14 cellular contexts compared by ENCODE assay signal in the genomic region with DNA sequence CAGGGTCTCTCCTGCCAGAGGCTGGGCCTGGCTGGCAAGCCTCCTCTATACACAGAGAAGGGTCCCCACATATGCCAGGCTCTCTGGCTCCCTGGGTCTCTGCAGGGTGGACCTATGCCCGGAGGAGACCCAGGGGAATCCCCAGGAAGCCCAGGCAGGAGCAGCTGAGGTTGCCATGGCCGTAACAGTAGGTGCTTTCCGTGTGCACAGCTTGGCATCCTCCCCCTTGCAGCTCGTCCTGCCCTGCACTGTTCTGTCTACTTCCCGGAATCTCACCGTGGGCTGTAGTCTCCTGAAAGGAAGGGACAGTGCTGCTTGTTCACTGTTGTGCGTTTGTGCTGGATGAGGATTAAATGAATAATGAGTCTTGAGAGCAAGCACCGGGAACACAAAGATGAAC. TPM values are rescaled to one million over a fixed set of nuclear protein-coding genes. Genes with fewer than 3 reads are reported as not detected.
DNase-seq lines count a peak whose midpoint lies in the region; ATAC-seq, FAIRE-seq and TF ChIP-seq lines count a peak whose summit lies in the region.
"Had no signal": no experiment of that assay in that cellular context is flagged by ENCODE, and none has a peak within 500 bp of the region (broad histone marks: within the 10 kb centered on the region; RNA-seq: fewer than 3 reads in every experiment).

No MANE protein-coding gene starts in this region.

- CTCF ChIA-PET in OCI-LY7 (lab: Charles Lee; ENCODE audit: unreplicated experiment) = no interaction called here
- CTCF ChIA-PET in activated CD8-positive, alpha-beta T cell treated with anti-CD3 and anti-CD28 coated beads, Interleukin-2, amount 10 ng/mL, durations not matched to agents 7 days and 5 days (lab: Charles Lee) = no interaction called here

- H3K9me2 ChIP-seq in OCI-LY7 (ENCODE audit: insufficient read depth, low read length) = no peaks in the 10 kb centered on the region

- POLR2A ChIA-PET in OCI-LY7 (lab: Charles Lee) = interaction anchor here (0.6 kb wide), 1 partner anchor 204 kb away, joined by 6 read pairs; no protein-coding TSS in a partner anchor
- POLR2A ChIA-PET in activated CD8-positive, alpha-beta T cell treated with anti-CD3 and anti-CD28 coated beads, Interleukin-2, amount 10 ng/mL, durations not matched to agents 7 days and 5 days (lab: Charles Lee) = no interaction called here

- H3K9me3 Mint-ChIP-seq in endodermal cell = no peaks in the 10 kb centered on the region
- H3K9me3 Mint-ChIP-seq in activated CD8-positive, alpha-beta T cell treated with anti-CD3 and anti-CD28 coated beads, Interleukin-2, amount 10 ng/mL, durations not matched to agents 7 days and 5 days (ENCODE audit: insufficient read depth) = no peaks in the 10 kb centered on the region

- H3K27me3 Mint-ChIP-seq in endodermal cell (ENCODE audit: insufficient read depth) = peaks cover under 1% of the 10 kb centered on the region
- H3K27me3 Mint-ChIP-seq in activated CD8-positive, alpha-beta T cell treated with anti-CD3 and anti-CD28 coated beads, Interleukin-2, amount 10 ng/mL, durations not matched to agents 7 days and 5 days (ENCODE audit: low read depth) = peaks cover 11% of the 10 kb centered on the region
- H3K27me3 Mint-ChIP-seq: B cell had no signal

- peak overlapping the region; percentile 54 to 88 (median 72) for H3K4me2 ChIP-seq in BLaER1 treated with 17β-estradiol and CSF1 and Interleukin-3, amounts not matched to agents 10 nM and 100 nM
- H3K4me2 ChIP-seq in OCI-LY7 (ENCODE audit: low read length) = no peak overlapping the region

- WGBS in endodermal cell (ENCODE audit: insufficient coverage in 1 of 2, insufficient read length in 1 of 2), 2 experiments = 89% methylated on average over 4 to 8 of the region's 8 CpGs
- WGBS in small intestine, 3 donors = 48 to 62% (median 56%) methylated on average over 7 to 8 of the region's 8 CpGs

- H3K4me1 Mint-ChIP-seq in endodermal cell = peaks cover 4% of the 10 kb centered on the region
- peaks cover 25% of the 10 kb centered on the region for H3K4me1 Mint-ChIP-seq in activated CD8-positive, alpha-beta T cell treated with anti-CD3 and anti-CD28 coated beads, Interleukin-2, amount 10 ng/mL, durations not matched to agents 7 days and 5 days (ENCODE audit: low read depth)

- DNase-seq in OCI-LY7 (ENCODE audit: low spot score) (no peak), left ventricle myocardium superior (no peak), omental fat pad (ENCODE audit: low spot score) (no peak), endodermal cell (no peak), small intestine (no peak), head of caudate nucleus (no peak)
- no peak for DNase-seq in activated CD8-positive, alpha-beta T cell treated with anti-CD3 and anti-CD28 coated beads, Interleukin-2, amount 10 ng/mL, durations not matched to agents 7 days and 5 days
- DNase-seq: DMS79 treated with DMSO at 0.1 percent for 48 hours, NCI-H2107, testis, WERI-Rb-1 had no signal

- H2AFZ ChIP-seq in OCI-LY7 (ENCODE audit: low read length) = 0 out of 2 replicates have a peak overlapping the region, but pooled peaks have one; percentile 35

- no peaks in the 10 kb centered on the region for H4K20me1 ChIP-seq in BLaER1 treated with 17β-estradiol and CSF1 and Interleukin-3, amounts not matched to agents 10 nM and 100 nM
- H4K20me1 ChIP-seq in OCI-LY7 (ENCODE audit: insufficient read depth, low read length) = no peaks in the 10 kb centered on the region

- TF ChIP-seq CTCF in OCI-LY7 (conservative IDR thresholded peaks at IDR 0.05; ENCODE audit: low read length) (no peak), omental fat pad (IDR thresholded peaks at IDR 0.05) (no peak), endodermal cell (conservative IDR thresholded peaks at IDR 0.05) (no peak)

- peak; percentile 43 for ATAC-seq in left ventricle myocardium superior
- peak; percentile 41 for ATAC-seq in omental fat pad (ENCODE audit: low FRiP score)
- ATAC-seq in activated CD8-positive, alpha-beta T cell treated with anti-CD3 and anti-CD28 coated beads, Interleukin-2, amount 10 ng/mL, durations not matched to agents 7 days and 5 days = no peak

- BruUV-seq in OCI-LY7 (replicated peaks; lab: Mats Ljungman, UMichigan) = no TSS peak

- intact Hi-C loops in OCI-LY7 (cut with micrococcal nuclease; ENCODE audit: unreplicated experiment) (no loop called here), left ventricle myocardium superior (cut with micrococcal nuclease) (no loop called here), head of caudate nucleus (cut with DNase I) (no loop called here)

- H3K79me2 ChIP-seq in OCI-LY7 (ENCODE audit: insufficient read depth, low read depth, low read length) = no peaks in the 10 kb centered on the region

- no peak overlapping the region for H3K27ac Mint-ChIP-seq in endodermal cell
- no peak overlapping the region for H3K27ac Mint-ChIP-seq in activated CD8-positive, alpha-beta T cell treated with anti-CD3 and anti-CD28 coated beads, Interleukin-2, amount 10 ng/mL, durations not matched to agents 7 days and 5 days
- H3K27ac Mint-ChIP-seq: B cell had no signal

- H3K27me3 ChIP-seq in BLaER1 treated with 17β-estradiol and CSF1 and Interleukin-3, amounts not matched to agents 10 nM and 100 nM = no peaks in the 10 kb centered on the region
- H3K27me3 ChIP-seq in endodermal cell (ENCODE audit: control insufficient read depth, insufficient read depth, low read length, poor library complexity, severe bottlenecking) = no peaks in the 10 kb centered on the region
- H3K27me3 ChIP-seq in small intestine (ENCODE audit: control insufficient read depth in 2 of 2, insufficient read depth in 2 of 2, low read length in 2 of 2) = no peaks in the 10 kb centered on the region
- H3K27me3 ChIP-seq: testis had no signal

- peak overlapping the region in 5 of 11 experiments; percentile 3 to 44 (median 14); a peak in 4 of 22 replicates for H3K9ac ChIP-seq in BLaER1 treated with 17β-estradiol and CSF1 and Interleukin-3, amounts not matched to agents 10 nM and 100 nM
- no peak overlapping the region for H3K9ac ChIP-seq in endodermal cell (ENCODE audit: extremely low read depth, low read length, poor library complexity, severe bottlenecking)

- peaks cover 30 to 59% (median 44%) of the 10 kb centered on the region in 10 experiments for H3K4me1 ChIP-seq in BLaER1 treated with 17β-estradiol and CSF1 and Interleukin-3, amounts not matched to agents 10 nM and 100 nM
- peaks cover 9% of the 10 kb centered on the region for H3K4me1 ChIP-seq in OCI-LY7 (ENCODE audit: insufficient read depth, low read length, poor library complexity, severe bottlenecking)
- no peaks in the 10 kb centered on the region for H3K4me1 ChIP-seq in endodermal cell (ENCODE audit: control insufficient read depth, insufficient read depth, low read length)
- H3K4me1 ChIP-seq in small intestine (ENCODE audit: control insufficient read depth in 2 of 2, insufficient read depth in 1 of 2, low read depth in 1 of 2, low read length in 1 of 2) = peaks cover 7 to 10% of the 10 kb centered on the region in 2 donors

- H3K9me3 ChIP-seq in BLaER1 treated with 17β-estradiol and CSF1 and Interleukin-3, amounts not matched to agents 10 nM and 100 nM (replicated peaks in 1 of 11) = no peaks in the 10 kb centered on the region
- H3K9me3 ChIP-seq in OCI-LY7 (ENCODE audit: low read length) (no peaks in the 10 kb centered on the region), endodermal cell (ENCODE audit: control insufficient read depth, low read length) (no peaks in the 10 kb centered on the region), small intestine (ENCODE audit: control insufficient read depth, low read depth) (no peaks in the 10 kb centered on the region)
- H3K9me3 ChIP-seq: testis had no signal

- FAIRE-seq in small intestine (lab: Jason Lieb, UNC) = no peak

- no peak overlapping the region for H3K4me3 Mint-ChIP-seq in endodermal cell
- no peak overlapping the region for H3K4me3 Mint-ChIP-seq in activated CD8-positive, alpha-beta T cell treated with anti-CD3 and anti-CD28 coated beads, Interleukin-2, amount 10 ng/mL, durations not matched to agents 7 days and 5 days
- H3K4me3 Mint-ChIP-seq: B cell had no signal

- 0 out of 20 replicates have a peak overlapping the region, but pooled peaks of 1 of the 10 experiments have one; percentile 8 for H3K4me3 ChIP-seq in BLaER1 treated with 17β-estradiol and CSF1 and Interleukin-3, amounts not matched to agents 10 nM and 100 nM
- no peak overlapping the region for H3K4me3 ChIP-seq in OCI-LY7 (ENCODE audit: low read depth, low read length, poor library complexity, severe bottlenecking)
- no peak overlapping the region for H3K4me3 ChIP-seq in endodermal cell (ENCODE audit: low read length)
- no peak overlapping the region for H3K4me3 ChIP-seq in small intestine (ENCODE audit: low read depth in 1 of 2, low read length in 2 of 2)
- H3K4me3 ChIP-seq: testis had no signal

- H3K36me3 ChIP-seq in BLaER1 treated with 17β-estradiol and CSF1 and Interleukin-3, amounts not matched to agents 10 nM and 100 nM = no peaks in the 10 kb centered on the region
- H3K36me3 ChIP-seq in OCI-LY7 (ENCODE audit: insufficient read depth, low read length) (no peaks in the 10 kb centered on the region), endodermal cell (ENCODE audit: control insufficient read depth, insufficient read depth, low read length) (no peaks in the 10 kb centered on the region), small intestine (ENCODE audit: control insufficient read depth in 2 of 2, insufficient read depth in 2 of 2, low read length in 2 of 2) (no peaks in the 10 kb centered on the region)
- H3K36me3 ChIP-seq: WERI-Rb-1 had no signal

- peak overlapping the region in 7 of 11 experiments; percentile 1 to 49 (median 34); a peak in 7 of 22 replicates for H3K27ac ChIP-seq in BLaER1 treated with 17β-estradiol and CSF1 and Interleukin-3, amounts not matched to agents 10 nM and 100 nM
- H3K27ac ChIP-seq in OCI-LY7 (ENCODE audit: low read depth, low read length, poor library complexity, severe bottlenecking) = no peak overlapping the region
- no peak overlapping the region for H3K27ac ChIP-seq in endodermal cell (ENCODE audit: low read depth, low read length)
- peak overlapping the region in 1 of 2 donors; percentile 1 for H3K27ac ChIP-seq in small intestine (ENCODE audit: low read depth in 1 of 2, low read length in 1 of 2)
- H3K27ac ChIP-seq: epithelial cell of prostate, testis, WERI-Rb-1 had no signal

- no peaks in the 10 kb centered on the region for H3K36me3 Mint-ChIP-seq in endodermal cell (ENCODE audit: low read depth)
- no peaks in the 10 kb centered on the region for H3K36me3 Mint-ChIP-seq in activated CD8-positive, alpha-beta T cell treated with anti-CD3 and anti-CD28 coated beads, Interleukin-2, amount 10 ng/mL, durations not matched to agents 7 days and 5 days (ENCODE audit: low read depth)

RNA-seq across cellular contexts. Expression of a gene that starts 47.8 kb away (rescaled TPM):
- 0.03 and 1.2 TPM in 2 replicates for total RNA-seq in OCI-LY7 (2014; rRNA removed; shearing (Covaris generic))
- total RNA-seq in OCI-LY7 (2022) (0.36 TPM in 1 of 2 replicates, not detected in the other), left ventricle myocardium superior (43.4 TPM), omental fat pad (10 to 100 TPM; 12.0 to 49.8 (median 25.6) TPM), endodermal cell (1 to 10 TPM; 2.4 to 2.6 TPM)
- polyA plus RNA-seq in endodermal cell (2013, experiment 1 of 2) = 3.0 TPM
- polyA plus RNA-seq in endodermal cell (2013, experiment 2 of 2) = 1.6 TPM
- 1 to 10 TPM; 1.3 to 1.5 TPM for total RNA-seq in activated CD8-positive, alpha-beta T cell treated with anti-CD3 and anti-CD28 coated beads, Interleukin-2, amount 10 ng/mL, durations not matched to agents 7 days and 5 days
- 10 to 100 TPM; 11.6 to 91.6 (median 83.4) TPM for polyA plus RNA-seq in small intestine

Comparison
In these comparisons a context has a peak if more than half of its experiments do, and no peak if none do; other contexts are left out.
1. H3K27ac ChIP-seq: peak in BLaER1 treated with 17β-estradiol and CSF1 and Interleukin-3, amounts not matched to agents 10 nM and 100 nM (7 of 11); none in OCI-LY7 (single experiment) and endodermal cell (single experiment).